ENCODE assay signal across 16 cellular contexts in the genomic region with DNA sequence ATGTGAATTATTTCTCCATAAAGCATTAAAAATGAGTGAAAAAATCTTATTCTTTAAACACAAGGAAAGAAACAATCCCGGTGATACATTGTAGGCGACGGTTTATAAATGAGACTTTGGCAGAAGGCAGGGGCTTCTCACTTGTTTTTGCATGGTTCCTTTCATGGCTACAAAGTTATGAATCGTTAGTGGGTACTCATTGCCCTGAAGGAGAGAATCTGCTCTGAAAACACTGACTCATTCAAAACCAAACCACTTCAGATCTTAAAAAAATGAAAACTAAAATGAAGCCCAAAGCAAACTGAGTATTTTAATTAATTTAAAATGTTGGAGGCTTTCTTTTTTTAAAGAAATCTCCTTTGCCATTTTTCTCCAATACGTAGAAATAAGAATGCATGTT. TPM values are rescaled to one million over a fixed set of nuclear protein-coding genes. Genes with fewer than 3 reads are reported as not detected.
DNase-seq lines count a peak whose midpoint lies in the region; ATAC-seq and TF ChIP-seq lines count a peak whose summit lies in the region.
"Had no signal": no experiment of that assay in that cellular context is flagged by ENCODE, and none has a peak within 500 bp of the region (broad histone marks: within the 10 kb centered on the region; RNA-seq: fewer than 3 reads in every experiment).

No MANE protein-coding gene starts in this region.

- TF ChIP-seq CTCF in natural killer cell (IDR thresholded peaks at IDR 0.05) = no peak
- TF ChIP-seq CTCF in RWPE2 (IDR thresholded peaks at IDR 0.05; ENCODE audit: poor library complexity, severe bottlenecking) = no peak
- no peak for TF ChIP-seq CTCF in choroid plexus epithelial cell (conservative IDR thresholded peaks at IDR 0.05; ENCODE audit: low read depth, low read length)

- H3K9me3 ChIP-seq in RWPE2 (ENCODE audit: severe bottlenecking) = no peaks in the 10 kb centered on the region
- H3K9me3 ChIP-seq: colonic mucosa, psoas muscle had no signal

- H3K4me3 Mint-ChIP-seq in natural killer cell treated with Interleukin-12 subunit alpha and Interleukin-12 subunit beta and Interleukin-15 and Interleukin-18, amount 100 ng/mL, for 72 hours = no peak overlapping the region
- H3K4me3 Mint-ChIP-seq in natural killer cell = no peak overlapping the region
- peak overlapping the region; percentile 8 to 72 for H3K4me3 Mint-ChIP-seq in stimulated activated naive CD8-positive, alpha-beta T cell treated with anti-CD3 and anti-CD28 coated beads, Interleukin-15, amount 100 ng/mL, for 72 hours

- H3K36me3 ChIP-seq in RWPE2 (ENCODE audit: low read depth) = no peaks in the 10 kb centered on the region; the same call in 1 of the 2 replicates
- H3K36me3 ChIP-seq: colonic mucosa had no signal

- no peak for DNase-seq in natural killer cell treated with Interleukin-12 subunit alpha and Interleukin-12 subunit beta and Interleukin-15 and Interleukin-18, amount 100 ng/mL, for 72 hours (ENCODE audit: low spot score)
- DNase-seq in natural killer cell = no peak
- no peak for DNase-seq in RWPE2 (ENCODE audit: low spot score)
- DNase-seq in choroid plexus epithelial cell (ENCODE audit: low read depth) = peak; percentile 27
- no peak for DNase-seq in stimulated activated naive CD8-positive, alpha-beta T cell treated with anti-CD3 and anti-CD28 coated beads, Interleukin-15, amount 100 ng/mL, for 72 hours
- no peak for DNase-seq in NCI-H1105 treated with DMSO at 0.1 percent for 48 hours (lab: John Stamatoyannopoulos, UW)
- DNase-seq in NK-92 treated with Interleukin-12 subunit alpha and Interleukin-12 subunit beta, amount 100 ng/mL, for 24 hours (lab: John Stamatoyannopoulos, UW) = no peak
- DNase-seq: colonic mucosa, DMS79 treated with DMSO at 0.1 percent for 48 hours, NCI-H146, NCI-H524, psoas muscle, T-helper 1 cell had no signal

- no peak for ATAC-seq in natural killer cell treated with Interleukin-12 subunit alpha and Interleukin-12 subunit beta and Interleukin-15 and Interleukin-18, amount 100 ng/mL, for 72 hours
- ATAC-seq in natural killer cell = no peak
- ATAC-seq in RWPE2 (ENCODE audit: low read depth) = peak; percentile 61
- ATAC-seq in stimulated activated naive CD8-positive, alpha-beta T cell treated with anti-CD3 and anti-CD28 coated beads, Interleukin-15, amount 100 ng/mL, for 72 hours = peak; percentile 88
- no peak for ATAC-seq in HG02973 (IDR thresholded peaks at IDR 0.05; ENCODE audit: unreplicated experiment)
- ATAC-seq: left lobe of liver, psoas muscle had no signal

- H3K4me1 Mint-ChIP-seq in natural killer cell treated with Interleukin-12 subunit alpha and Interleukin-12 subunit beta and Interleukin-15 and Interleukin-18, amount 100 ng/mL, for 72 hours (ENCODE audit: low read depth in 2 of 2) = peaks cover 2 to 17% of the 10 kb centered on the region in 2 donors
- peaks cover 0 to 6% of the 10 kb centered on the region in 2 donors for H3K4me1 Mint-ChIP-seq in natural killer cell
- H3K4me1 Mint-ChIP-seq in stimulated activated naive CD8-positive, alpha-beta T cell treated with anti-CD3 and anti-CD28 coated beads, Interleukin-15, amount 100 ng/mL, for 72 hours = peaks cover 32% of the 10 kb centered on the region

- H3K4me3 ChIP-seq in RWPE2 (ENCODE audit: severe bottlenecking) (no peak overlapping the region), choroid plexus epithelial cell (ENCODE audit: low read depth, low read length) (no peak overlapping the region)
- H3K4me3 ChIP-seq: colonic mucosa, hepatocyte, psoas muscle had no signal

- intact Hi-C loops in natural killer cell (cut with micrococcal nuclease) = no loop called here

- no peaks in the 10 kb centered on the region for H3K27me3 ChIP-seq in RWPE2 (ENCODE audit: insufficient read depth, poor library complexity, severe bottlenecking)
- H3K27me3 ChIP-seq: colonic mucosa, hepatocyte had no signal

- H3K9me3 Mint-ChIP-seq in natural killer cell treated with Interleukin-12 subunit alpha and Interleukin-12 subunit beta and Interleukin-15 and Interleukin-18, amount 100 ng/mL, for 72 hours = no peaks in the 10 kb centered on the region
- H3K9me3 Mint-ChIP-seq in natural killer cell = no peaks in the 10 kb centered on the region
- no peaks in the 10 kb centered on the region for H3K9me3 Mint-ChIP-seq in stimulated activated naive CD8-positive, alpha-beta T cell treated with anti-CD3 and anti-CD28 coated beads, Interleukin-15, amount 100 ng/mL, for 72 hours

- peak overlapping the region; percentile 38 for H3K27ac ChIP-seq in RWPE2 (ENCODE audit: poor library complexity, severe bottlenecking)
- H3K27ac ChIP-seq: colonic mucosa, hepatocyte, psoas muscle had no signal

- peak overlapping the region; percentile 71 to 78 for H3K27ac Mint-ChIP-seq in natural killer cell treated with Interleukin-12 subunit alpha and Interleukin-12 subunit beta and Interleukin-15 and Interleukin-18, amount 100 ng/mL, for 72 hours
- H3K27ac Mint-ChIP-seq in natural killer cell = no peak overlapping the region
- peak overlapping the region; percentile 93 to 96 for H3K27ac Mint-ChIP-seq in stimulated activated naive CD8-positive, alpha-beta T cell treated with anti-CD3 and anti-CD28 coated beads, Interleukin-15, amount 100 ng/mL, for 72 hours

- H3K4me1 ChIP-seq in RWPE2 (ENCODE audit: insufficient read depth, poor library complexity, severe bottlenecking) = peaks cover 15% of the 10 kb centered on the region
- H3K4me1 ChIP-seq: colonic mucosa, psoas muscle had no signal

- H3K36me3 Mint-ChIP-seq in natural killer cell treated with Interleukin-12 subunit alpha and Interleukin-12 subunit beta and Interleukin-15 and Interleukin-18, amount 100 ng/mL, for 72 hours = peaks cover 4% of the 10 kb centered on the region
- H3K36me3 Mint-ChIP-seq in natural killer cell = no peaks in the 10 kb centered on the region

- H3K27me3 Mint-ChIP-seq in natural killer cell treated with Interleukin-12 subunit alpha and Interleukin-12 subunit beta and Interleukin-15 and Interleukin-18, amount 100 ng/mL, for 72 hours = no peaks in the 10 kb centered on the region
- no peaks in the 10 kb centered on the region for H3K27me3 Mint-ChIP-seq in natural killer cell (ENCODE audit: low read depth in 2 of 2)
- no peaks in the 10 kb centered on the region for H3K27me3 Mint-ChIP-seq in stimulated activated naive CD8-positive, alpha-beta T cell treated with anti-CD3 and anti-CD28 coated beads, Interleukin-15, amount 100 ng/mL, for 72 hours

RNA-seq across cellular contexts. Expression of a gene that starts 41.4 kb away (rescaled TPM):
- 1 to 10 TPM; 5.0 to 5.6 TPM for total RNA-seq in natural killer cell treated with Interleukin-12 subunit alpha and Interleukin-12 subunit beta and Interleukin-15 and Interleukin-18, amount 100 ng/mL, for 72 hours
- total RNA-seq in natural killer cell = 1 to 10 TPM; 8.0 to 9.9 (median 8.1) TPM

RNA-seq across cellular contexts. Expression of a gene that starts 41.7 kb away (rescaled TPM):
- total RNA-seq in natural killer cell treated with Interleukin-12 subunit alpha and Interleukin-12 subunit beta and Interleukin-15 and Interleukin-18, amount 100 ng/mL, for 72 hours = 10 to 100 TPM; 39.5 to 41.2 TPM
- total RNA-seq in natural killer cell = 10 to 100 TPM; 30.2 to 35.9 (median 33.3) TPM

Comparison
In these comparisons a context has a peak if more than half of its experiments do, and no peak if none do; other contexts are left out.
1. H3K27ac Mint-ChIP-seq: peak in natural killer cell treated with Interleukin-12 subunit alpha and Interleukin-12 subunit beta and Interleukin-15 and Interleukin-18, amount 100 ng/mL, for 72 hours (2 of 2) and stimulated activated naive CD8-positive, alpha-beta T cell treated with anti-CD3 and anti-CD28 coated beads, Interleukin-15, amount 100 ng/mL, for 72 hours (2 of 2); none in natural killer cell (0 of 2).
2. ATAC-seq: peak in RWPE2 (single experiment) and stimulated activated naive CD8-positive, alpha-beta T cell treated with anti-CD3 and anti-CD28 coated beads, Interleukin-15, amount 100 ng/mL, for 72 hours (single experiment); none in natural killer cell treated with Interleukin-12 subunit alpha and Interleukin-12 subunit beta and Interleukin-15 and Interleukin-18, amount 100 ng/mL, for 72 hours (0 of 2), natural killer cell (0 of 3) and HG02973 (single experiment).
3. H3K4me3 Mint-ChIP-seq: peak in stimulated activated naive CD8-positive, alpha-beta T cell treated with anti-CD3 and anti-CD28 coated beads, Interleukin-15, amount 100 ng/mL, for 72 hours (2 of 2); none in natural killer cell treated with Interleukin-12 subunit alpha and Interleukin-12 subunit beta and Interleukin-15 and Interleukin-18, amount 100 ng/mL, for 72 hours (single experiment) and natural killer cell (single experiment).